Comparison of ENCODE assay signal across 22 cellular contexts in genomic region chr6:26355366-26355765, GRCh38.
"Had no signal": no experiment of that assay in that cellular context is flagged by ENCODE, and none has a peak within 500 bp of the region (broad histone marks: within the 10 kb centered on the region; RNA-seq: fewer than 3 reads in every experiment).

No MANE protein-coding gene starts in this region.

- H3K9me3 Mint-ChIP-seq: dendritic cell treated with granulocyte-macrophage colony-stimulating factor and Interleukin-4, amounts not matched to agents 40 ng/mL and 50 ng/mL, for 4 days; effector memory CD8-positive, alpha-beta T cell; naive thymus-derived CD8-positive, alpha-beta T cell; stimulated activated naive B cell treated with anti-CD40 and anti-IgM and Interleukin-4, amounts not matched to agents 10 μg/mL and 1 μg/mL and 100 μg/mL, for 72 hours; stimulated activated naive CD8-positive, alpha-beta T cell treated with anti-CD3 and anti-CD28 coated beads, Interleukin-15, amount 100 ng/mL, for 72 hours had no signal

- H3K4me2 ChIP-seq: hepatocyte had no signal

- H3K9me3 ChIP-seq: esophagus muscularis mucosa, mucosa of descending colon, neutrophil, psoas muscle, sigmoid colon, thoracic aorta, transverse colon had no signal

- H3K36me3 Mint-ChIP-seq: naive thymus-derived CD8-positive, alpha-beta T cell; stimulated activated naive B cell treated with anti-CD40 and anti-IgM and Interleukin-4, amounts not matched to agents 10 μg/mL and 1 μg/mL and 100 μg/mL, for 72 hours had no signal

- H3K27ac ChIP-seq: epithelial cell of prostate, esophagus muscularis mucosa, hepatocyte, neutrophil, psoas muscle, sigmoid colon, skin epidermis, thoracic aorta, transverse colon had no signal

- H3K27me3 ChIP-seq: esophagus muscularis mucosa, hepatocyte, neutrophil, sigmoid colon, transverse colon had no signal

- H3K27me3 Mint-ChIP-seq: dendritic cell treated with granulocyte-macrophage colony-stimulating factor and Interleukin-4, amounts not matched to agents 40 ng/mL and 50 ng/mL, for 4 days; naive thymus-derived CD8-positive, alpha-beta T cell; stimulated activated naive CD8-positive, alpha-beta T cell treated with anti-CD3 and anti-CD28 coated beads, Interleukin-15, amount 100 ng/mL, for 72 hours had no signal

- H3K4me1 ChIP-seq: esophagus muscularis mucosa, psoas muscle, sigmoid colon, transverse colon had no signal

- ATAC-seq: effector memory CD8-positive, alpha-beta T cell; left colon; left ventricle myocardium superior; mucosa of descending colon; naive thymus-derived CD8-positive, alpha-beta T cell; psoas muscle; stimulated activated naive B cell treated with anti-CD40 and anti-IgM and Interleukin-4, amounts not matched to agents 10 μg/mL and 1 μg/mL and 100 μg/mL, for 72 hours; stimulated activated naive CD8-positive, alpha-beta T cell treated with anti-CD3 and anti-CD28 coated beads, Interleukin-15, amount 100 ng/mL, for 72 hours had no signal

- H3K4me3 ChIP-seq: esophagus muscularis mucosa, hepatocyte, lung, mucosa of descending colon, psoas muscle, sigmoid colon, skin epidermis, thoracic aorta, transverse colon had no signal

- H3K4me3 Mint-ChIP-seq: dendritic cell treated with granulocyte-macrophage colony-stimulating factor and Interleukin-4, amounts not matched to agents 40 ng/mL and 50 ng/mL, for 4 days; effector memory CD8-positive, alpha-beta T cell; naive thymus-derived CD8-positive, alpha-beta T cell; stimulated activated naive B cell treated with anti-CD40 and anti-IgM and Interleukin-4, amounts not matched to agents 10 μg/mL and 1 μg/mL and 100 μg/mL, for 72 hours; stimulated activated naive CD8-positive, alpha-beta T cell treated with anti-CD3 and anti-CD28 coated beads, Interleukin-15, amount 100 ng/mL, for 72 hours had no signal

- H3K36me3 ChIP-seq: esophagus muscularis mucosa, neutrophil, sigmoid colon, thoracic aorta, transverse colon had no signal

- H2AFZ ChIP-seq: hepatocyte had no signal

- H3K27ac Mint-ChIP-seq: dendritic cell treated with granulocyte-macrophage colony-stimulating factor and Interleukin-4, amounts not matched to agents 40 ng/mL and 50 ng/mL, for 4 days; effector memory CD8-positive, alpha-beta T cell; naive thymus-derived CD8-positive, alpha-beta T cell; stimulated activated naive B cell treated with anti-CD40 and anti-IgM and Interleukin-4, amounts not matched to agents 10 μg/mL and 1 μg/mL and 100 μg/mL, for 72 hours; stimulated activated naive CD8-positive, alpha-beta T cell treated with anti-CD3 and anti-CD28 coated beads, Interleukin-15, amount 100 ng/mL, for 72 hours had no signal

- DNase-seq: effector memory CD8-positive, alpha-beta T cell; foreskin fibroblast; kidney; left colon; left ventricle myocardium superior; mucosa of descending colon; naive thymus-derived CD8-positive, alpha-beta T cell; psoas muscle; sigmoid colon; stimulated activated CD4-positive, alpha-beta T cell treated with anti-CD3 and anti-CD28 coated beads, Interleukin-2, amount 100 ng/mL, for 24 hours; stimulated activated CD4-positive, alpha-beta T cell treated with anti-CD3 and anti-CD28 coated beads, Interleukin-4, amount 100 ng/mL, for 4 hours; stimulated activated naive B cell treated with anti-CD40 and anti-IgM and Interleukin-4, amounts not matched to agents 10 μg/mL and 1 μg/mL and 100 μg/mL, for 72 hours; stimulated activated naive CD8-positive, alpha-beta T cell treated with anti-CD3 and anti-CD28 coated beads, Interleukin-15, amount 100 ng/mL, for 72 hours; transverse colon had no signal
